ENCODE assay signal across 13 cellular contexts in genomic region chr7:129877146-129877792, GRCh38.
A peak's percentile ranks its signal among the peaks of the same experiment; 100 is the strongest.
DNase-seq lines count a peak whose midpoint lies in the region; ATAC-seq and TF ChIP-seq lines count a peak whose summit lies in the region.
"Had no signal": no experiment of that assay in that cellular context is flagged by ENCODE, and none has a peak within 500 bp of the region (broad histone marks: within the 10 kb centered on the region; RNA-seq: fewer than 3 reads in every experiment).

No MANE protein-coding gene starts in this region.

- BruUV-seq in PC-9 (replicated peaks; lab: Mats Ljungman, UMichigan), result no TSS peak

- TF ChIP-seq CTCF in GM23338 (conservative IDR thresholded peaks at IDR 0.05; ENCODE audit: low read depth in 2 of 2) (no peak), PC-9 (conservative IDR thresholded peaks at IDR 0.05) (no peak), suprapubic skin (IDR thresholded peaks at IDR 0.05) (no peak)

- H3K36me3 ChIP-seq in GM23338 (ENCODE audit: insufficient read depth), result no peaks in the 10 kb centered on the region
- H3K36me3 ChIP-seq in PC-9 (ENCODE audit: low read depth), result peaks cover 25% of the 10 kb centered on the region
- H3K36me3 ChIP-seq in suprapubic skin, result peaks cover 8% of the 10 kb centered on the region

- POLR2A ChIA-PET in PC-9 (lab: Charles Lee; ENCODE audit: unreplicated experiment), result interaction anchor here (0.6 kb wide), 1 partner anchor 65 kb away, joined by 7 read pairs; no protein-coding TSS in a partner anchor

- CTCF ChIA-PET in PC-9 (lab: Charles Lee), result interaction anchor here (0.6 kb wide), 1 partner anchor 74 kb away, joined by 14 read pairs; no protein-coding TSS in a partner anchor

- H3K4me1 Mint-ChIP-seq in GM23338, result peaks cover 59% of the 10 kb centered on the region

- no peak overlapping the region for H3K4me3 ChIP-seq in GM23338
- H3K4me3 ChIP-seq in PC-9, result no peak overlapping the region
- no peak overlapping the region for H3K4me3 ChIP-seq in suprapubic skin

- TF ChIP-seq EP300 in suprapubic skin (IDR thresholded peaks at IDR 0.05), result no peak

- no peak for TF ChIP-seq POLR2A in suprapubic skin (IDR thresholded peaks at IDR 0.05)

- peak overlapping the region; percentile 66 for H3K27ac Mint-ChIP-seq in GM23338

- H3K79me2 ChIP-seq in GM23338 (replicated peaks; ENCODE audit: insufficient read depth) (peaks cover 54% of the 10 kb centered on the region), PC-9 (ENCODE audit: low read depth) (peaks cover 42% of the 10 kb centered on the region)

- no peaks in the 10 kb centered on the region for H3K9me3 Mint-ChIP-seq in GM23338
- H3K9me3 Mint-ChIP-seq: IgD-negative memory B cell had no signal

- no peaks in the 10 kb centered on the region for H3K27me3 ChIP-seq in GM23338 (ENCODE audit: insufficient read depth)
- H3K27me3 ChIP-seq in PC-9 (ENCODE audit: insufficient read depth, low read depth), result no peaks in the 10 kb centered on the region
- H3K27me3 ChIP-seq in suprapubic skin, result no peaks in the 10 kb centered on the region

- peaks cover 2% of the 10 kb centered on the region for H3K27me3 Mint-ChIP-seq in GM23338 (ENCODE audit: insufficient read depth, low read depth, poor library complexity)
- H3K27me3 Mint-ChIP-seq: IgD-negative memory B cell had no signal

- 68% methylated on average over 3 of the region's 3 CpGs for WGBS in suprapubic skin

- no peak for DNase-seq in GM23338 (ENCODE audit: low spot score)
- DNase-seq in PC-9, result no peak
- DNase-seq in renal cortical epithelial cell (ENCODE audit: low read depth), result peak; percentile 44
- no peak for DNase-seq in DMS53 (lab: John Stamatoyannopoulos, UW)
- no peak for DNase-seq in activated effector memory CD4-positive, alpha-beta T cell treated with Interleukin-2 at 50 U/mL for 16 hours
- no peak for DNase-seq in suprapubic skin (ENCODE audit: low spot score in 2 of 2)
- DNase-seq: activated CD4-positive, alpha-beta T cell treated with anti-CD3 and anti-CD28 coated beads for 48 hours; amniotic stem cell; Caco-2; mesendoderm had no signal

- H2AFZ ChIP-seq in GM23338, result no peak overlapping the region
- no peak overlapping the region for H2AFZ ChIP-seq in PC-9

- H3K4me2 ChIP-seq in GM23338 (no peak overlapping the region), PC-9 (no peak overlapping the region)

- no peak overlapping the region for H3K4me3 Mint-ChIP-seq in GM23338
- H3K4me3 Mint-ChIP-seq: IgD-negative memory B cell had no signal

- H3K9me2 ChIP-seq in GM23338 (ENCODE audit: insufficient read depth), result no peaks in the 10 kb centered on the region
- no peaks in the 10 kb centered on the region for H3K9me2 ChIP-seq in PC-9 (ENCODE audit: insufficient read depth)

- ATAC-seq in GM23338, result no peak
- peak; percentile 39 for ATAC-seq in esophagus mucosa
- no peak for ATAC-seq in GM19328 (IDR thresholded peaks at IDR 0.05; ENCODE audit: unreplicated experiment)

- H3K4me1 ChIP-seq in GM23338 (ENCODE audit: insufficient read depth), result peaks cover 69% of the 10 kb centered on the region
- peaks cover 38% of the 10 kb centered on the region for H3K4me1 ChIP-seq in PC-9 (replicated peaks; ENCODE audit: insufficient read depth)
- H3K4me1 ChIP-seq in suprapubic skin, result peaks cover 36% of the 10 kb centered on the region
- H3K4me1 ChIP-seq: Caco-2 had no signal

- H4K20me1 ChIP-seq in GM23338 (replicated peaks; ENCODE audit: insufficient read depth) (no peaks in the 10 kb centered on the region; the same call in 1 of the 2 replicates), PC-9 (ENCODE audit: insufficient read depth) (peaks cover 4% of the 10 kb centered on the region; the same call in 1 of the 2 replicates)

- H3K27ac ChIP-seq in GM23338 (ENCODE audit: low read depth) (peak overlapping the region; percentile 2; the same call in 1 of the 2 replicates), PC-9 (peak overlapping the region; percentile 59), suprapubic skin (no peak overlapping the region)

- peaks cover 21% of the 10 kb centered on the region for H3K36me3 Mint-ChIP-seq in GM23338 (ENCODE audit: low read depth)

- H3F3A ChIP-seq in GM23338 (replicated peaks; ENCODE audit: low read depth) (no peaks in the 10 kb centered on the region), PC-9 (ENCODE audit: insufficient read depth, low read depth) (peaks cover 46% of the 10 kb centered on the region)

- intact Hi-C loops in PC-9 (cut with micrococcal nuclease; ENCODE audit: unreplicated experiment), result no loop called here

- H3K9me3 ChIP-seq in PC-9 (ENCODE audit: insufficient read depth, low read depth) (no peaks in the 10 kb centered on the region), suprapubic skin (no peaks in the 10 kb centered on the region)
- H3K9me3 ChIP-seq: Caco-2 had no signal

TF ChIP-seq in GM23338, 12 proteins besides CTCF, POLR2A, EP300 and RAD21 (continues in another document):
- TF ChIP-seq JUNB (IDR thresholded peaks at IDR 0.05; ENCODE audit: unreplicated experiment), result no peak
- TF ChIP-seq ZNF462 (CRISPR knock-in tag; IDR thresholded peaks at IDR 0.05), result no peak
